11 cellular contexts compared by ENCODE assay signal in the genomic region with DNA sequence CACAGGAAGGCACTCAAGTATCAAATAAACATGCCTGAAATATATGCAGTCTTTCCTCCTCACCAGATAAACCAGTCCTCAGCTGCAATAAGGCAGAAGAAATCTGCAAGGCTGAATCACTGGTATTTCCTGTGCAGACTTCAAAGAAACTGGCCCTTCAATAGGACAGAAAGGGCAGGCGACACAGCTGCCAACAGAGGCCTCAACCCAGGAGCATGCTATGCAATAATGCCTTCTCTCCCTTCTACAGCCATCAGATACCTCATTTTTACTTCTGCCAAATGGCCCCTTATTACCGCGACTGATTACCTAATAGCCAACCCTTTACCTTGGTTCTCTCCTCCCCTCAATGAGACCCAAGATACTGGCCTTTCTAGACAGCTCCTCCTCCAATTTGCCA. TPM values are rescaled to one million over a fixed set of nuclear protein-coding genes. Genes with fewer than 3 reads are reported as not detected.
DNase-seq lines count a peak whose midpoint lies in the region; ATAC-seq and TF ChIP-seq lines count a peak whose summit lies in the region.
"Had no signal": no experiment of that assay in that cellular context is flagged by ENCODE, and none has a peak within 500 bp of the region (broad histone marks: within the 10 kb centered on the region; RNA-seq: fewer than 3 reads in every experiment).

No MANE protein-coding gene starts in this region.

- ATAC-seq in HG02759 (IDR thresholded peaks at IDR 0.05; ENCODE audit: unreplicated experiment), result no peak
- ATAC-seq in activated T-cell treated with anti-CD3 and anti-CD28 coated beads, Interleukin-2, amount 50 U/mL, for 4 hours, result no peak

- peaks cover 4 to 24% (median 10%) of the 10 kb centered on the region in 3 donors for H3K36me3 Mint-ChIP-seq in CD8-positive, alpha-beta memory T cell
- H3K36me3 Mint-ChIP-seq in activated T-cell treated with anti-CD3 and anti-CD28 coated beads, Interleukin-2, amount 50 U/mL, for 4 hours (ENCODE audit: insufficient read depth), result peaks cover 16% of the 10 kb centered on the region

- peaks cover 18 to 31% (median 30%) of the 10 kb centered on the region in 3 donors for H3K4me1 Mint-ChIP-seq in CD8-positive, alpha-beta memory T cell
- H3K4me1 Mint-ChIP-seq in activated T-cell treated with anti-CD3 and anti-CD28 coated beads, Interleukin-2, amount 50 U/mL, for 4 hours (ENCODE audit: low read depth), result peaks cover 41% of the 10 kb centered on the region

- H3K4me3 Mint-ChIP-seq in CD8-positive, alpha-beta memory T cell, result no peak overlapping the region
- H3K4me3 Mint-ChIP-seq in activated T-cell treated with anti-CD3 and anti-CD28 coated beads, Interleukin-2, amount 50 U/mL, for 4 hours, result no peak overlapping the region

- no peaks in the 10 kb centered on the region for H3K27me3 Mint-ChIP-seq in CD8-positive, alpha-beta memory T cell
- H3K27me3 Mint-ChIP-seq in activated T-cell treated with anti-CD3 and anti-CD28 coated beads, Interleukin-2, amount 50 U/mL, for 4 hours (ENCODE audit: low read depth), result no peaks in the 10 kb centered on the region

- no peaks in the 10 kb centered on the region for H3K9me3 ChIP-seq in HEK293 (ENCODE audit: control insufficient read depth, insufficient read depth, low read depth, low read length)
- no peaks in the 10 kb centered on the region for H3K9me3 ChIP-seq in adipocyte (ENCODE audit: control insufficient read depth, low read length)
- H3K9me3 ChIP-seq in CD8-positive, alpha-beta memory T cell (ENCODE audit: low read length), result no peaks in the 10 kb centered on the region
- H3K9me3 ChIP-seq: stomach had no signal

- DNase-seq in adipocyte (ENCODE audit: low read depth), result peak; percentile 68
- peak; percentile 80 for DNase-seq in kidney tubule cell (ENCODE audit: low spot score)
- no peak for DNase-seq in CD8-positive, alpha-beta memory T cell
- DNase-seq in activated T-cell treated with anti-CD3 and anti-CD28 coated beads, Interleukin-2, amount 50 U/mL, for 4 hours, result no peak
- no peak for DNase-seq in HUDEP-2 (lab: John Stamatoyannopoulos, UW; ENCODE audit: unreplicated experiment in 76 of 76)
- DNase-seq: activated CD4-positive, CD25-positive, alpha-beta regulatory T cell; GF-D8; stomach had no signal

- H3K27me3 ChIP-seq in adipocyte (replicated peaks; ENCODE audit: control insufficient read depth, insufficient read depth, low read length), result no peaks in the 10 kb centered on the region
- H3K27me3 ChIP-seq in CD8-positive, alpha-beta memory T cell (ENCODE audit: insufficient read depth, low read length, poor library complexity, severe bottlenecking), result no peaks in the 10 kb centered on the region
- H3K27me3 ChIP-seq: stomach had no signal

- H3K4me1 ChIP-seq in HEK293 (ENCODE audit: control insufficient read depth, insufficient read depth, low read length), result peaks cover 2% of the 10 kb centered on the region; the same call in 1 of the 2 replicates
- peaks cover 52% of the 10 kb centered on the region for H3K4me1 ChIP-seq in adipocyte (ENCODE audit: control insufficient read depth, insufficient read depth, low read length)
- H3K4me1 ChIP-seq in CD8-positive, alpha-beta memory T cell (ENCODE audit: insufficient read depth, low read length), result peaks cover 5% of the 10 kb centered on the region

- H3K9me3 Mint-ChIP-seq in CD8-positive, alpha-beta memory T cell, result no peaks in the 10 kb centered on the region
- H3K9me3 Mint-ChIP-seq in activated T-cell treated with anti-CD3 and anti-CD28 coated beads, Interleukin-2, amount 50 U/mL, for 4 hours, result no peaks in the 10 kb centered on the region

- H3K4me3 ChIP-seq in HEK293 (ENCODE audit: low read depth, low read length), result no peak overlapping the region
- no peak overlapping the region for H3K4me3 ChIP-seq in adipocyte (ENCODE audit: low read length)
- H3K4me3 ChIP-seq in CD8-positive, alpha-beta memory T cell (ENCODE audit: low read length), result no peak overlapping the region
- H3K4me3 ChIP-seq: stomach had no signal

- H3K9ac ChIP-seq in adipocyte (ENCODE audit: low read length), result peak overlapping the region; percentile 25

- no peak for TF ChIP-seq CTCF in 22Rv1 (IDR thresholded peaks at IDR 0.05)
- no peak for TF ChIP-seq CTCF in HEK293 (tag by site-specific recombination; IDR thresholded peaks at IDR 0.05)

- H3K27ac ChIP-seq in 22Rv1, result peak overlapping the region; percentile 4; the same call in 1 of the 2 replicates
- no peak overlapping the region for H3K27ac ChIP-seq in HEK293 (ENCODE audit: extremely low read depth, low read depth, low read length)
- H3K27ac ChIP-seq in CD8-positive, alpha-beta memory T cell (ENCODE audit: low read depth, low read length), result no peak overlapping the region

- H3K27ac Mint-ChIP-seq in CD8-positive, alpha-beta memory T cell, result peak overlapping the region in 3 of 8 donors; percentile 29 to 88 (median 48)

- CTCF ChIA-PET in HEK293 (lab: Yijun Ruan, JAX), result interaction anchor here (0.5 to 1.9 kb wide), 5 partner anchors 20 to 73 kb away, joined by 3 to 6 read pairs (median 3); no protein-coding TSS in a partner anchor
- CTCF ChIA-PET in CD8-positive, alpha-beta memory T cell (lab: Charles Lee), result no interaction called here

- POLR2A ChIA-PET in HEK293 (lab: Yijun Ruan, JAX), result interaction anchor here (0.6 kb wide), 1 partner anchor 153 kb away, joined by 4 read pairs; no protein-coding TSS in a partner anchor
- POLR2A ChIA-PET in CD8-positive, alpha-beta memory T cell (lab: Charles Lee), result no interaction called here

- H3K36me3 ChIP-seq in HEK293 (ENCODE audit: control insufficient read depth in 2 of 2, insufficient read depth in 1 of 2, low read length in 2 of 2) (peaks cover 0 to 27% of the 10 kb centered on the region in 2 experiments; a peak in 2 of 3 replicates), adipocyte (ENCODE audit: control insufficient read depth, insufficient read depth, low read length, severe bottlenecking) (peaks cover 3% of the 10 kb centered on the region)
- no peaks in the 10 kb centered on the region for H3K36me3 ChIP-seq in CD8-positive, alpha-beta memory T cell (ENCODE audit: insufficient read depth, low read length)

TF ChIP-seq in HEK293, 187 proteins besides CTCF, POLR2A, EP300 and RAD21:
- TF ChIP-seq, protein P1, sequence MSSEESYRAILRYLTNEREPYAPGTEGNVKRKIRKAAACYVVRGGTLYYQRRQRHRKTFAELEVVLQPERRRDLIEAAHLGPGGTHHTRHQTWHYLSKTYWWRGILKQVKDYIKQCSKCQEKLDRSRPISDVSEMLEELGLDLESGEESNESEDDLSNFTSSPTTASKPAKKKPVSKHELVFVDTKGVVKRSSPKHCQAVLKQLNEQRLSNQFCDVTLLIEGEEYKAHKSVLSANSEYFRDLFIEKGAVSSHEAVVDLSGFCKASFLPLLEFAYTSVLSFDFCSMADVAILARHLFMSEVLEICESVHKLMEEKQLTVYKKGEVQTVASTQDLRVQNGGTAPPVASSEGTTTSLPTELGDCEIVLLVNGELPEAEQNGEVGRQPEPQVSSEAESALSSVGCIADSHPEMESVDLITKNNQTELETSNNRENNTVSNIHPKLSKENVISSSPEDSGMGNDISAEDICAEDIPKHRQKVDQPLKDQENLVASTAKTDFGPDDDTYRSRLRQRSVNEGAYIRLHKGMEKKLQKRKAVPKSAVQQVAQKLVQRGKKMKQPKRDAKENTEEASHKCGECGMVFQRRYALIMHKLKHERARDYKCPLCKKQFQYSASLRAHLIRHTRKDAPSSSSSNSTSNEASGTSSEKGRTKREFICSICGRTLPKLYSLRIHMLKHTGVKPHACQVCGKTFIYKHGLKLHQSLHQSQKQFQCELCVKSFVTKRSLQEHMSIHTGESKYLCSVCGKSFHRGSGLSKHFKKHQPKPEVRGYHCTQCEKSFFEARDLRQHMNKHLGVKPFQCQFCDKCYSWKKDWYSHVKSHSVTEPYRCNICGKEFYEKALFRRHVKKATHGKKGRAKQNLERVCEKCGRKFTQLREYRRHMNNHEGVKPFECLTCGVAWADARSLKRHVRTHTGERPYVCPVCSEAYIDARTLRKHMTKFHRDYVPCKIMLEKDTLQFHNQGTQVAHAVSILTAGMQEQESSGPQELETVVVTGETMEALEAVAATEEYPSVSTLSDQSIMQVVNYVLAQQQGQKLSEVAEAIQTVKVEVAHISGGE (tag by site-specific recombination; conservative IDR thresholded peaks at IDR 0.05; ENCODE audit: low read depth), result no peak
- TF ChIP-seq ZBTB17 (tag by site-specific recombination; IDR thresholded peaks at IDR 0.05) (peak; percentile 73), ZNF76 (tag by site-specific recombination; IDR thresholded peaks at IDR 0.05; ENCODE audit: borderline replicate concordance, low read depth) (no peak), MZF1 (tag by site-specific recombination; IDR thresholded peaks at IDR 0.05; ENCODE audit: borderline replicate concordance) (no peak), ZNF157 (tag by site-specific recombination; IDR thresholded peaks at IDR 0.05) (no peak)

RNA-seq across cellular contexts. Expression of gene NUMA1, which starts 8.0 kb away (rescaled TPM):
- total RNA-seq in CD8-positive, alpha-beta memory T cell, result 100 to 1,000 TPM; 106 to 110 TPM
- 73.5 TPM for polyA plus RNA-seq in CD8-positive, alpha-beta memory T cell
- total RNA-seq in activated T-cell treated with anti-CD3 and anti-CD28 coated beads, Interleukin-2, amount 50 U/mL, for 4 hours, result 10 to 100 TPM; 80.8 to 90.6 (median 85.3) TPM

RNA-seq across cellular contexts. Expression of gene LRRC51, which starts 8.3 kb away (rescaled TPM):
- total RNA-seq in CD8-positive, alpha-beta memory T cell, result 1 to 10 TPM; 8.2 to 8.9 TPM
- 2.6 TPM for polyA plus RNA-seq in CD8-positive, alpha-beta memory T cell
- 1 to 10 TPM; 3.3 to 7.7 (median 7.3) TPM for total RNA-seq in activated T-cell treated with anti-CD3 and anti-CD28 coated beads, Interleukin-2, amount 50 U/mL, for 4 hours

RNA-seq across cellular contexts. Expression of gene LAMTOR1, which starts 30.7 kb away (rescaled TPM):
- 10 to 100 TPM; 77.3 to 79.2 TPM for total RNA-seq in CD8-positive, alpha-beta memory T cell
- polyA plus RNA-seq in CD8-positive, alpha-beta memory T cell, result 82.3 TPM
- 10 to 100 TPM; 77.6 to 82.1 (median 78.2) TPM for total RNA-seq in activated T-cell treated with anti-CD3 and anti-CD28 coated beads, Interleukin-2, amount 50 U/mL, for 4 hours

RNA-seq across cellular contexts. Expression of gene TOMT, which starts 33.4 kb away (rescaled TPM):
- not detected for total RNA-seq in CD8-positive, alpha-beta memory T cell
- not detected for polyA plus RNA-seq in CD8-positive, alpha-beta memory T cell
- not detected for total RNA-seq in activated T-cell treated with anti-CD3 and anti-CD28 coated beads, Interleukin-2, amount 50 U/mL, for 4 hours
- total RNA-seq: stomach had no signal
- polyA plus RNA-seq: stomach had no signal

RNA-seq across cellular contexts. Expression of gene ANAPC15, which starts 40.1 kb away (rescaled TPM):
- total RNA-seq in CD8-positive, alpha-beta memory T cell, result 10 to 100 TPM; 63.3 to 66.2 TPM
- 79.0 TPM for polyA plus RNA-seq in CD8-positive, alpha-beta memory T cell
- 10 to 100 TPM; 56.2 to 68.9 (median 58.9) TPM for total RNA-seq in activated T-cell treated with anti-CD3 and anti-CD28 coated beads, Interleukin-2, amount 50 U/mL, for 4 hours

Comparison
In these comparisons a context has a peak if more than half of its experiments do, and no peak if none do; other contexts are left out.
1. DNase-seq: peak in adipocyte (single experiment) and kidney tubule cell (single experiment); none in CD8-positive, alpha-beta memory T cell (0 of 5), activated T-cell treated with anti-CD3 and anti-CD28 coated beads, Interleukin-2, amount 50 U/mL, for 4 hours (single experiment) and HUDEP-2 (0 of 76).